In genomic region chr20:57834306-57834863, GRCh38 we compare ENCODE assay signal across 22 cellular contexts.
A peak's percentile ranks its signal among the peaks of the same experiment; 100 is the strongest.
DNase-seq lines count a peak whose midpoint lies in the region; ATAC-seq, FAIRE-seq and TF ChIP-seq lines count a peak whose summit lies in the region.
"Had no signal": no experiment of that assay in that cellular context is flagged by ENCODE, and none has a peak within 500 bp of the region (broad histone marks: within the 10 kb centered on the region; RNA-seq: fewer than 3 reads in every experiment).

No MANE protein-coding gene starts in this region.

- H3K4me3 ChIP-seq in neural progenitor cell (no peak overlapping the region), sigmoid colon (no peak overlapping the region), GM23338 (no peak overlapping the region)

- in situ Hi-C loops in GM13976 (cut with MboI; ENCODE audit: low sequenced_read_pairs, unreplicated experiment) = no loop called here

- H3K9ac ChIP-seq in neural progenitor cell = no peak overlapping the region

- H3K36me3 ChIP-seq in neural progenitor cell (no peaks in the 10 kb centered on the region), sigmoid colon (no peaks in the 10 kb centered on the region), GM23338 (ENCODE audit: insufficient read depth) (no peaks in the 10 kb centered on the region)
- H3K36me3 ChIP-seq: BE2C had no signal

- peaks cover 57% of the 10 kb centered on the region for H3K4me1 Mint-ChIP-seq in nephron
- H3K4me1 Mint-ChIP-seq in neural progenitor cell = peaks cover 22% of the 10 kb centered on the region
- peaks cover 12% of the 10 kb centered on the region for H3K4me1 Mint-ChIP-seq in GM23338
- H3K4me1 Mint-ChIP-seq: CD4-positive, CD25-positive, alpha-beta regulatory T cell; CD8-positive, alpha-beta memory T cell had no signal

- H3K27ac ChIP-seq in neural progenitor cell = no peak overlapping the region
- no peak overlapping the region for H3K27ac ChIP-seq in sigmoid colon
- H3K27ac ChIP-seq in GM23338 (ENCODE audit: low read depth) = no peak overlapping the region

- TF ChIP-seq CTCF in GM13976 (IDR thresholded peaks at IDR 0.05; ENCODE audit: borderline replicate concordance, control extremely low read depth, extremely low read depth, insufficient read depth, missing control alignments) (no peak), nephron (IDR thresholded peaks at IDR 0.05; ENCODE audit: unreplicated experiment in 3 of 3) (no peak), neural progenitor cell (IDR thresholded peaks at IDR 0.05) (no peak), sigmoid colon (IDR thresholded peaks at IDR 0.05) (no peak), GM23338 (conservative IDR thresholded peaks at IDR 0.05; ENCODE audit: low read depth in 2 of 2) (no peak)

- no peak overlapping the region for H3K4me2 ChIP-seq in neural progenitor cell
- no peak overlapping the region for H3K4me2 ChIP-seq in GM23338

- H3K9me3 ChIP-seq in neural progenitor cell (ENCODE audit: low read depth) = no peaks in the 10 kb centered on the region
- no peaks in the 10 kb centered on the region for H3K9me3 ChIP-seq in sigmoid colon
- H3K9me3 ChIP-seq: BE2C had no signal

- peak overlapping the region in 2 of 3 experiments; percentile 87 to 90 for H3K27ac Mint-ChIP-seq in nephron
- H3K27ac Mint-ChIP-seq in neural progenitor cell = no peak overlapping the region
- no peak overlapping the region for H3K27ac Mint-ChIP-seq in GM23338
- H3K27ac Mint-ChIP-seq: CD8-positive, alpha-beta memory T cell had no signal

- H4K20me1 ChIP-seq in neural progenitor cell (ENCODE audit: low read depth) = no peaks in the 10 kb centered on the region
- no peaks in the 10 kb centered on the region for H4K20me1 ChIP-seq in GM23338 (replicated peaks; ENCODE audit: insufficient read depth)

- intact Hi-C loops in sciatic nerve (cut with DNase I) = no loop called here
- intact Hi-C loops in sigmoid colon (cut with DNase I) = no loop called here

- TF ChIP-seq POLR2A in sigmoid colon (IDR thresholded peaks at IDR 0.05) = no peak

- H3K27me3 Mint-ChIP-seq in nephron (ENCODE audit: low read depth) (peaks cover 28% of the 10 kb centered on the region), neural progenitor cell (ENCODE audit: insufficient read depth, low read depth) (peaks cover 9% of the 10 kb centered on the region), GM23338 (ENCODE audit: insufficient read depth, low read depth, poor library complexity) (peaks cover 2% of the 10 kb centered on the region)

- no peaks in the 10 kb centered on the region for H3K9me2 ChIP-seq in GM23338 (ENCODE audit: insufficient read depth)

- H3F3A ChIP-seq in neural progenitor cell (ENCODE audit: low read depth) (no peaks in the 10 kb centered on the region), GM23338 (replicated peaks; ENCODE audit: low read depth) (no peaks in the 10 kb centered on the region)

- peak; percentile 15 for DNase-seq in GM13976 (ENCODE audit: low spot score)
- no peak for DNase-seq in HTR-8/SVneo (ENCODE audit: insufficient read length, low spot score)
- DNase-seq in sciatic nerve (ENCODE audit: low spot score) = peak; percentile 34
- no peak for DNase-seq in neural progenitor cell (ENCODE audit: low spot score)
- no peak for DNase-seq in sigmoid colon
- DNase-seq in GM23338 (ENCODE audit: low spot score) = no peak
- DNase-seq: ACHN; BE2C; C1 segment of cervical spinal cord; CD4-positive, CD25-positive, alpha-beta regulatory T cell; CD8-positive, alpha-beta memory T cell; COR-L47; DMS 273 treated with DMSO at 0.1 percent for 48 hours; DMS53; DND-41; EL; GOT3; H7 had no signal

- H3K36me3 Mint-ChIP-seq in nephron (ENCODE audit: low read depth) (no peaks in the 10 kb centered on the region), neural progenitor cell (no peaks in the 10 kb centered on the region), GM23338 (ENCODE audit: low read depth) (no peaks in the 10 kb centered on the region)
- H3K36me3 Mint-ChIP-seq: CD4-positive, CD25-positive, alpha-beta regulatory T cell; CD8-positive, alpha-beta memory T cell had no signal

- 85 to 88% methylated on average over 12 of the region's 12 CpGs for WGBS in sigmoid colon, 2 donors

- H2AFZ ChIP-seq in neural progenitor cell (replicated peaks) (no peak overlapping the region), GM23338 (no peak overlapping the region)

- TF ChIP-seq EP300 in sigmoid colon (IDR thresholded peaks at IDR 0.05) = no peak

- H3K27me3 ChIP-seq in neural progenitor cell (no peaks in the 10 kb centered on the region), sigmoid colon (no peaks in the 10 kb centered on the region), GM23338 (ENCODE audit: insufficient read depth) (no peaks in the 10 kb centered on the region)
- H3K27me3 ChIP-seq: BE2C had no signal

- H3K4me1 ChIP-seq in neural progenitor cell = peaks cover 6% of the 10 kb centered on the region
- peaks cover 0 to 14% (median 9%) of the 10 kb centered on the region in 4 donors for H3K4me1 ChIP-seq in sigmoid colon
- H3K4me1 ChIP-seq in GM23338 (ENCODE audit: insufficient read depth) = peaks cover 9% of the 10 kb centered on the region

- no peaks in the 10 kb centered on the region for H3K79me2 ChIP-seq in neural progenitor cell (ENCODE audit: low read depth)
- no peaks in the 10 kb centered on the region for H3K79me2 ChIP-seq in GM23338 (replicated peaks; ENCODE audit: insufficient read depth)

- H3K9me3 Mint-ChIP-seq in nephron (no peaks in the 10 kb centered on the region), neural progenitor cell (no peaks in the 10 kb centered on the region), GM23338 (no peaks in the 10 kb centered on the region)
- H3K9me3 Mint-ChIP-seq: CD4-positive, CD25-positive, alpha-beta regulatory T cell; CD8-positive, alpha-beta memory T cell had no signal

- no peak overlapping the region for H3K4me3 Mint-ChIP-seq in nephron
- H3K4me3 Mint-ChIP-seq in neural progenitor cell = no peak overlapping the region
- H3K4me3 Mint-ChIP-seq in GM23338 = no peak overlapping the region
- H3K4me3 Mint-ChIP-seq: CD4-positive, CD25-positive, alpha-beta regulatory T cell; CD8-positive, alpha-beta memory T cell had no signal

- FAIRE-seq in HTR-8/SVneo (lab: Jason Lieb, UNC) = peak; percentile 73
- FAIRE-seq: A204.1, GM12891, GM18507 had no signal

- no peak for ATAC-seq in sciatic nerve
- ATAC-seq in GM23338 = no peak

TF ChIP-seq in GM23338, 12 proteins besides CTCF, POLR2A, EP300 and RAD21 (continues in another document):
- TF ChIP-seq JUNB (IDR thresholded peaks at IDR 0.05; ENCODE audit: unreplicated experiment) (no peak), NANOG (IDR thresholded peaks at IDR 0.05; ENCODE audit: borderline replicate concordance) (no peak), ZNF114 (CRISPR knock-in tag; IDR thresholded peaks at IDR 0.05) (no peak), POLR2AphosphoS5 (IDR thresholded peaks at IDR 0.05; ENCODE audit: low read depth) (no peak), REST (IDR thresholded peaks at IDR 0.05; ENCODE audit: unreplicated experiment) (no peak), CREB1 (CRISPR knock-in tag; IDR thresholded peaks at IDR 0.05; ENCODE audit: low read depth) (no peak), EZH2phosphoT487 (IDR thresholded peaks at IDR 0.05; ENCODE audit: unreplicated experiment) (no peak), EZH2 (IDR thresholded peaks at IDR 0.05; ENCODE audit: low read depth, unreplicated experiment) (no peak)

Comparison
In these comparisons a context has a peak if more than half of its experiments do, and no peak if none do; other contexts are left out.
1. DNase-seq: peak in GM13976 (single experiment) and sciatic nerve (single experiment); none in HTR-8/SVneo (single experiment), neural progenitor cell (single experiment), sigmoid colon (single experiment) and GM23338 (single experiment).
2. H3K27ac Mint-ChIP-seq: peak in nephron (2 of 3); none in neural progenitor cell (single experiment) and GM23338 (single experiment).